ENCODE assay signal across 8 cellular contexts in the genomic region with DNA sequence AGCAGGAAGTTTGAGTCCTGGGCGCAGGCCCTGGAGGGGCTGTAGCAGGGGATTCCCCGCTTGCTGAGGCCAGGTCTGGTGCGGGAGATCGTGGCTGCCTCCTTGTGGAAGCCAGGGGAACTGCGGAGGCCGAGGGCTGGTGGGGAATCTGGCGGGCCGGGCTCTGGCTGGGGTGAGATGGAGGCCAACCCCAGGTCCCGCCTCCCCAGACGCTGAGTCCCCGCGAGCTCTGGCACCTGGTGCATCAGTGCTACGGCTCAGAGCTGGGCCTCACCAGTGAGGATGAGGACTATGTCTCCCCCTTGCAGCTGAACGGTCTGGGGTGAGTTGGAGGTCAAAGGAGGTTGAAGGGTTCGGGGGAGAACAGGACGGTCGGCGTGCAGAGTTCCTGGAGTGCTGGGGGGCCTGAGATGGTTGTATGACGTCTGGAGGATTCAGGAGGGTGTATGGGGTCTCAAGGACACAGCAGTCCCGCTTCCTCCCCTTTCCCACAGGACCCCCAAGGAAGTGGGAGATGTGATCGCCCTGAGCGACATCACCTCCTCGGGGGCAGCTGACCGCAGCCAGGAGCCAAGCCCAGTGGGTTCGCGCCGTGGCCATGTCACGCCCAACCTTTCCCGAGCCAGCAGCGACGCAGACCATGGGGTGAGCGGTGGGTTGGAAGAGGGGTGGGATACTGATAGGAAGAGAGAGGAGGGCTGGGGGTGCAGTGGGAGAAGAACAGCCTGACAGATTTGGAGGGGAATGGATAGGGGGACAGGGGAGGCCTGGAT. TPM values are rescaled to one million over a fixed set of nuclear protein-coding genes. Genes with fewer than 3 reads are reported as not detected.
DNase-seq lines count a peak whose midpoint lies in the region; TF ChIP-seq lines count a peak whose summit lies in the region.

No MANE protein-coding gene starts in this region.

- H3K36me3 ChIP-seq in MG63: peaks cover 90% of the 10 kb centered on the region

- H3K4me3 ChIP-seq in MG63: no peak overlapping the region
- no peak overlapping the region for H3K4me3 ChIP-seq in lower leg skin (ENCODE audit: low read depth, poor library complexity, severe bottlenecking)

- TF ChIP-seq POLR2A in lower leg skin (IDR thresholded peaks at IDR 0.05): no peak

- DNase-seq in GM03348 (ENCODE audit: low spot score): peak; percentile 90
- peak; percentile 57 for DNase-seq in MG63
- DNase-seq in activated CD4-positive, alpha-beta T cell treated with anti-CD3 and anti-CD28 coated beads for 4 hours: peak; percentile 77 to 82
- DNase-seq in cerebellar cortex (ENCODE audit: low spot score): peak; percentile 49
- peak; percentile 40 to 94 for DNase-seq in lower leg skin (ENCODE audit: low spot score in 2 of 2)
- peak; percentile 68 for DNase-seq in stimulated activated CD8-positive, alpha-beta memory T cell treated with anti-CD3 and anti-CD28 coated beads, Interleukin-15, amount 100 ng/mL, for 1 hour (ENCODE audit: low read depth)
- no peak for DNase-seq in RKO (ENCODE audit: low spot score)
- no peak for DNase-seq in SW480 (ENCODE audit: low spot score)

- H3K27me3 ChIP-seq in MG63: no peaks in the 10 kb centered on the region

- TF ChIP-seq CTCF in lower leg skin (IDR thresholded peaks at IDR 0.05): peak in 1 of 3 donors; percentile 89

- WGBS in lower leg skin, 2 donors: 54 to 56% methylated on average over 32 of the region's 32 CpGs

- no peaks in the 10 kb centered on the region for H3K9me3 ChIP-seq in MG63

- intact Hi-C loops in lower leg skin (cut with DNase I; ENCODE audit: low total_unique reads): loop anchor here (5.0 kb wide), 1 partner anchor 36 kb away; no protein-coding TSS in a partner anchor

RNA-seq across cellular contexts. Expression of a gene that starts 13.1 kb away (rescaled TPM):
- 28.2 and 32.1 TPM in 2 replicates for total RNA-seq in MG63 (2014; rRNA removed; shearing (Covaris generic); ENCODE audit: low replicate concordance)
- 10 to 100 TPM; 12.6 to 49.2 (median 20.3) TPM for total RNA-seq in lower leg skin

RNA-seq across cellular contexts. Expression of a gene that starts 17.0 kb away (rescaled TPM):
- 0.86 and 2.3 TPM in 2 replicates for total RNA-seq in MG63 (2014; rRNA removed; shearing (Covaris generic); ENCODE audit: low replicate concordance)
- 1 to 10 TPM; 1.1 to 4.4 (median 3.0) TPM for total RNA-seq in lower leg skin

RNA-seq across cellular contexts. Expression of a gene that starts 28.3 kb away (rescaled TPM):
- not detected in 2 replicates for total RNA-seq in MG63 (2014; rRNA removed; shearing (Covaris generic); ENCODE audit: low replicate concordance)
- total RNA-seq in lower leg skin: 1 to 10 TPM in 2 of 4 donors, under 1 TPM in 1, not detected in 1; 0.45 to 2.0 (median 1.3) TPM

RNA-seq across cellular contexts. Expression of a gene that starts 49.2 kb away (rescaled TPM):
- total RNA-seq in MG63 (2014; rRNA removed; shearing (Covaris generic); ENCODE audit: low replicate concordance): 1.7 and 2.4 TPM in 2 replicates
- 1 to 10 TPM; 2.8 to 6.7 (median 4.7) TPM for total RNA-seq in lower leg skin

Comparison
In these comparisons a context has a peak if more than half of its experiments do, and no peak if none do; other contexts are left out.
1. DNase-seq: peak in GM03348 (single experiment), MG63 (single experiment), activated CD4-positive, alpha-beta T cell treated with anti-CD3 and anti-CD28 coated beads for 4 hours (2 of 2), cerebellar cortex (single experiment), lower leg skin (2 of 2) and stimulated activated CD8-positive, alpha-beta memory T cell treated with anti-CD3 and anti-CD28 coated beads, Interleukin-15, amount 100 ng/mL, for 1 hour (single experiment); none in RKO (single experiment) and SW480 (single experiment).